3 cellular contexts compared by ENCODE assay signal in genomic region chr11:121592708-121593107, GRCh38.
A peak's percentile ranks its signal among the peaks of the same experiment; 100 is the strongest.
TF ChIP-seq lines count a peak whose summit lies in the region.

No MANE protein-coding gene starts in this region.

TF ChIP-seq in SK-N-SH, 30 proteins besides CTCF, POLR2A, EP300 and RAD21 (continued from another document):
- TF ChIP-seq USF2 (IDR thresholded peaks at IDR 0.05; ENCODE audit: borderline replicate concordance, low read depth, low read length) (no peak), TEAD4 (IDR thresholded peaks at IDR 0.05; ENCODE audit: borderline replicate concordance, insufficient read depth) (no peak), POLR2AphosphoS5 (IDR thresholded peaks at IDR 0.05; ENCODE audit: low read depth, low read length) (no peak), REST (IDR thresholded peaks at IDR 0.05; ENCODE audit: low read depth, low read length) (no peak), MAX (IDR thresholded peaks at IDR 0.05; ENCODE audit: low read depth) (no peak)

TF ChIP-seq in SK-N-SH treated with all-trans-retinoic acid at 6 μM for 48 hours, 23 proteins besides CTCF, POLR2A, EP300 and RAD21 (continued from another document):
- no peak for TF ChIP-seq PPARA (CRISPR knock-in tag; IDR thresholded peaks at IDR 0.05; ENCODE audit: borderline replicate concordance)
- no peak for TF ChIP-seq CSRNP3 (CRISPR knock-in tag; IDR thresholded peaks at IDR 0.05)
- TF ChIP-seq RARB (CRISPR knock-in tag; IDR thresholded peaks at IDR 0.05) = no peak
- TF ChIP-seq ZNF70 (CRISPR knock-in tag; IDR thresholded peaks at IDR 0.05) = no peak
- TF ChIP-seq OSR1 (CRISPR knock-in tag; IDR thresholded peaks at IDR 0.05) = no peak
- no peak for TF ChIP-seq TSHZ2 (CRISPR knock-in tag; IDR thresholded peaks at IDR 0.05)
- no peak for TF ChIP-seq BACH2 (CRISPR knock-in tag; IDR thresholded peaks at IDR 0.05; ENCODE audit: borderline replicate concordance)
- no peak for TF ChIP-seq ZFP30 (CRISPR knock-in tag; IDR thresholded peaks at IDR 0.05)
- TF ChIP-seq POU6F1 (CRISPR knock-in tag; IDR thresholded peaks at IDR 0.05; ENCODE audit: borderline replicate concordance, low read depth) = no peak
- TF ChIP-seq ISL1 (CRISPR knock-in tag; IDR thresholded peaks at IDR 0.05) = no peak
- TF ChIP-seq PATZ1 (CRISPR knock-in tag; IDR thresholded peaks at IDR 0.05; ENCODE audit: borderline replicate concordance) = no peak
- no peak for TF ChIP-seq GLIS3 (CRISPR knock-in tag; IDR thresholded peaks at IDR 0.05)
- no peak for TF ChIP-seq CSDC2 (CRISPR knock-in tag; IDR thresholded peaks at IDR 0.05)
- no peak for TF ChIP-seq ZNF565 (CRISPR knock-in tag; conservative IDR thresholded peaks at IDR 0.05; ENCODE audit: low read depth)
- TF ChIP-seq TCF4 (CRISPR knock-in tag; IDR thresholded peaks at IDR 0.05; ENCODE audit: borderline replicate concordance) = no peak
- no peak for TF ChIP-seq CREB5 (CRISPR knock-in tag; IDR thresholded peaks at IDR 0.05; ENCODE audit: low read depth)

TF ChIP-seq in GM12878, 131 proteins besides CTCF, POLR2A, EP300 and RAD21 (continued from another document):
- peak; percentile 63 for TF ChIP-seq NFIC (IDR thresholded peaks at IDR 0.05; ENCODE audit: low read depth, low read length)
- 0 out of 2 replicates have a peak, but pooled peaks have one; percentile 39 for TF ChIP-seq RUNX3 (IDR thresholded peaks at IDR 0.05; ENCODE audit: low read length)
- TF ChIP-seq MTA3 (IDR thresholded peaks at IDR 0.05; ENCODE audit: borderline replicate concordance, low read length) = peak; percentile 32; the same call in 1 of the 2 replicates
- TF ChIP-seq ATF2 (IDR thresholded peaks at IDR 0.05; ENCODE audit: low read length) = peak; percentile 63
- TF ChIP-seq KLF5 (IDR thresholded peaks at IDR 0.05; ENCODE audit: partially characterized antibody) = no peak
- no peak for TF ChIP-seq KDM1A (IDR thresholded peaks at IDR 0.05; ENCODE audit: borderline replicate concordance)
- no peak for TF ChIP-seq ZBTB4 (CRISPR knock-in tag; IDR thresholded peaks at IDR 0.05)
- no peak for TF ChIP-seq BCL11A (IDR thresholded peaks at IDR 0.05; ENCODE audit: low read depth, low read length)
- TF ChIP-seq MEF2A (IDR thresholded peaks at IDR 0.05; ENCODE audit: insufficient read depth, low read depth, low read length) = 0 out of 2 replicates have a peak, but pooled peaks have one; percentile 58
- peak; percentile 64 for TF ChIP-seq FOXM1 (IDR thresholded peaks at IDR 0.05; ENCODE audit: low read depth, low read length)
- peak; percentile 30; the same call in 1 of the 2 replicates for TF ChIP-seq POLR2AphosphoS2 (IDR thresholded peaks at IDR 0.05; ENCODE audit: low read depth, low read length)
- peak; percentile 54 for TF ChIP-seq JUNB (IDR thresholded peaks at IDR 0.05)
